Comparison of ENCODE assay signal across 22 cellular contexts in genomic region chr22:30751529-30751928, GRCh38. TPM values are rescaled to one million over a fixed set of nuclear protein-coding genes. Genes with fewer than 3 reads are reported as not detected.
DNase-seq lines count a peak whose midpoint lies in the region; ATAC-seq, FAIRE-seq and TF ChIP-seq lines count a peak whose summit lies in the region.
"Had no signal": no experiment of that assay in that cellular context is flagged by ENCODE, and none has a peak within 500 bp of the region (broad histone marks: within the 10 kb centered on the region; RNA-seq: fewer than 3 reads in every experiment).

No MANE protein-coding gene starts in this region.

- no peak for ATAC-seq in K562
- ATAC-seq in GM19397 (IDR thresholded peaks at IDR 0.05; ENCODE audit: unreplicated experiment) = no peak
- ATAC-seq: CD8-positive, alpha-beta T cell; GM23338 had no signal

- no peak overlapping the region for H3K27ac ChIP-seq in HEK293 (ENCODE audit: extremely low read depth, low read depth, low read length)
- no peak overlapping the region for H3K27ac ChIP-seq in K562 (ENCODE audit: extremely low read depth, low read depth, low read length)
- H3K27ac ChIP-seq: 22Rv1, BLaER1, C4-2B had no signal

- H3K79me2 ChIP-seq in K562 (ENCODE audit: control insufficient read depth, insufficient read depth, low read length) = no peaks in the 10 kb centered on the region

- intact Hi-C loops in K562 (cut with micrococcal nuclease) = loop anchor here (10.0 kb wide), 1 partner anchor 87 kb away; the partner anchor contains the start of gene DUSP18

- CTCF ChIA-PET in HEK293 (lab: Yijun Ruan, JAX) = interaction anchor here (0.6 kb wide), 1 partner anchor 464 kb away, joined by 3 read pairs; no protein-coding TSS in a partner anchor
- CTCF ChIA-PET in K562 (lab: Yijun Ruan, JAX; ENCODE audit: low intra/inter-chr PET ratio) = no interaction called here

- no peak overlapping the region for H3K9ac ChIP-seq in K562 (ENCODE audit: insufficient read depth in 1 of 2, low read depth in 2 of 2, low read length in 2 of 2)
- H3K9ac ChIP-seq: BLaER1 had no signal

- no peaks in the 10 kb centered on the region for H3K36me3 ChIP-seq in HEK293 (ENCODE audit: control insufficient read depth in 2 of 2, insufficient read depth in 1 of 2, low read length in 2 of 2)
- H3K36me3 ChIP-seq in K562 (ENCODE audit: control insufficient read depth, insufficient read depth, low read length) = no peaks in the 10 kb centered on the region
- H3K36me3 ChIP-seq: BLaER1 had no signal

- H3K9me1 ChIP-seq in K562 (ENCODE audit: control insufficient read depth, insufficient read depth, low read length) = no peaks in the 10 kb centered on the region

- H3K4me2 ChIP-seq in K562 (ENCODE audit: insufficient read depth, low read length) = no peak overlapping the region
- H3K4me2 ChIP-seq: BLaER1, GM23338 had no signal

- no peak for TF ChIP-seq POLR2A in K562 (conservative IDR thresholded peaks at IDR 0.05)

- H3K27me3 ChIP-seq in K562 (ENCODE audit: control insufficient read depth in 2 of 2, insufficient read depth in 2 of 2, low read length in 2 of 2) = no peaks in the 10 kb centered on the region
- H3K27me3 ChIP-seq: BLaER1 had no signal

- H3K9me3 ChIP-seq in HEK293 (ENCODE audit: control insufficient read depth, insufficient read depth, low read depth, low read length) (no peaks in the 10 kb centered on the region), K562 (replicated peaks; ENCODE audit: control insufficient read depth, insufficient read depth, low read depth, low read length) (no peaks in the 10 kb centered on the region)
- H3K9me3 ChIP-seq: BLaER1, Caco-2 had no signal

- TF ChIP-seq EP300 in K562 (IDR thresholded peaks at IDR 0.05; ENCODE audit: low read length) = no peak

- peak; percentile 27 for DNase-seq in NCI-H2171 treated with DMSO at 0.1 percent for 48 hours (lab: John Stamatoyannopoulos, UW)
- DNase-seq in NCI-H2171 (lab: John Stamatoyannopoulos, UW) = no peak
- no peak for DNase-seq in K562 (ENCODE audit: extremely low read depth in 1 of 4, low spot score in 3 of 4)
- DNase-seq in stimulated activated CD4-positive, alpha-beta T cell treated with anti-CD3 and anti-CD28 coated beads, Interleukin-4, amount 100 ng/mL, for 4 hours = no peak
- DNase-seq: Caco-2; CD4-positive, CD25-positive, alpha-beta regulatory T cell; CD8-positive, alpha-beta T cell; DMS153; DND-41; HCEC 1CT; HFFc6 had no signal

- TF ChIP-seq CTCF in HEK293 (tag by site-specific recombination; IDR thresholded peaks at IDR 0.05) (no peak), K562 (IDR thresholded peaks at IDR 0.05 in 2 of 3, conservative IDR thresholded peaks at IDR 0.05 in 1 of 3; ENCODE audit: insufficient read depth in 2 of 3, low read depth in 1 of 3, low read length in 3 of 3) (no peak)

- no peak overlapping the region for H2AFZ ChIP-seq in K562 (ENCODE audit: low read depth, low read length)
- H2AFZ ChIP-seq: GM23338 had no signal

- BruUV-seq in K562 (replicated peaks; lab: Mats Ljungman, UMichigan) = no TSS peak

- H3K4me3 ChIP-seq in HEK293 (ENCODE audit: low read depth, low read length) (no peak overlapping the region), K562 (no peak overlapping the region)
- H3K4me3 ChIP-seq: BLaER1, GM23338 had no signal

- POLR2A ChIA-PET in HEK293 (lab: Yijun Ruan, JAX) (no interaction called here), K562 (lab: Yijun Ruan, JAX) (no interaction called here)

- H3K4me1 ChIP-seq in HEK293 (ENCODE audit: control insufficient read depth, insufficient read depth, low read length) (no peaks in the 10 kb centered on the region), K562 (replicated peaks in 1 of 2; ENCODE audit: control insufficient read depth in 2 of 2, insufficient read depth in 2 of 2, low read length in 2 of 2) (peaks cover 0 to 8% of the 10 kb centered on the region in 2 experiments; a peak in 2 of 5 replicates)
- H3K4me1 ChIP-seq: BLaER1, Caco-2 had no signal

- in situ Hi-C loops in K562 (cut with MboI) = loop anchor here (10.0 kb wide), 1 partner anchor 357 kb away; the partner anchor contains the start of gene SEC14L2

- WGBS in K562 (ENCODE audit: insufficient coverage, low coverage, missing lambda C conversion rate) = 52% methylated on average over 5 of the region's 10 CpGs

- FAIRE-seq in K562 (lab: Jason Lieb, UNC) = no peak
- FAIRE-seq: A204.1, G401.6, GM12892, GM19239, H54 had no signal

- H4K20me1 ChIP-seq in K562 (replicated peaks; ENCODE audit: control insufficient read depth, insufficient read depth, low read length) = no peaks in the 10 kb centered on the region
- H4K20me1 ChIP-seq: BLaER1 had no signal

- TF ChIP-seq RAD21 in K562 (CRISPR knock-in tag; conservative IDR thresholded peaks at IDR 0.05 in 1 of 2, IDR thresholded peaks at IDR 0.05 in 1 of 2) = no peak

TF ChIP-seq in HEK293, 187 proteins besides CTCF, POLR2A, EP300 and RAD21:
- TF ChIP-seq ZNF335 (tag by site-specific recombination; conservative IDR thresholded peaks at IDR 0.05) (0 out of 2 replicates have a peak, but pooled peaks have one; percentile 30), ZNF433 (tag by site-specific recombination; IDR thresholded peaks at IDR 0.05; ENCODE audit: low read depth) (no peak)
- TF ChIP-seq, protein P1, sequence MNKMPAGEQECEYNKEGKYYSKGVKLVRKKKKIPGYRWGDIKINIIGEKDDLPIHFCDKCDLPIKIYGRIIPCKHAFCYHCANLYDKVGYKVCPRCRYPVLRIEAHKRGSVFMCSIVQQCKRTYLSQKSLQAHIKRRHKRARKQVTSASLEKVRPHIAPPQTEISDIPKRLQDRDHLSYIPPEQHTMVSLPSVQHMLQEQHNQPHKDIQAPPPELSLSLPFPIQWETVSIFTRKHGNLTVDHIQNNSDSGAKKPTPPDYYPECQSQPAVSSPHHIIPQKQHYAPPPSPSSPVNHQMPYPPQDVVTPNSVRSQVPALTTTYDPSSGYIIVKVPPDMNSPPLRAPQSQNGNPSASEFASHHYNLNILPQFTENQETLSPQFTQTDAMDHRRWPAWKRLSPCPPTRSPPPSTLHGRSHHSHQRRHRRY (tag by site-specific recombination; IDR thresholded peaks at IDR 0.05) = no peak
TF ChIP-seq in HEK293: peak in this region for 1.

TF ChIP-seq in K562, 482 proteins besides CTCF, POLR2A, EP300 and RAD21 (continues in another document):
- TF ChIP-seq EGR1 (conservative IDR thresholded peaks at IDR 0.05) (peak; percentile 55), E2F6 (IDR thresholded peaks at IDR 0.05; ENCODE audit: borderline replicate concordance in 1 of 2, extremely low read depth in 1 of 2, insufficient read depth in 1 of 2, insufficient read length in 1 of 2, low read depth in 1 of 2, low read length in 1 of 2, poor library complexity in 1 of 2, severe bottlenecking in 1 of 2) (no peak), PBX2 (CRISPR knock-in tag; IDR thresholded peaks at IDR 0.05; ENCODE audit: low read depth) (no peak), PBX2 (tag; conservative IDR thresholded peaks at IDR 0.05; ENCODE audit: low read depth) (peak; percentile 35; the same call in 1 of the 2 replicates), MEIS2 (IDR thresholded peaks at IDR 0.05; ENCODE audit: partially characterized antibody) (peak; percentile 59)

RNA-seq across cellular contexts. Expression of gene OSBP2, which starts 56.9 kb away (rescaled TPM):
- total RNA-seq in K562 (2011; cell fraction: chromatin; rRNA removed; ENCODE audit: low replicate concordance) = 38.2 and 49.5 TPM in 2 replicates
- 22.2 and 25.8 TPM in 2 replicates for total RNA-seq in K562 (2011; cell fraction: nucleolus; rRNA removed)
- total RNA-seq in K562 (2011; cell fraction: nucleoplasm; rRNA removed) = 24.9 and 29.2 TPM in 2 replicates
- total RNA-seq in K562 (2014; rRNA removed) (24.1 and 27.4 TPM in 2 replicates), K562 (2014; rRNA removed; fragmentation: Illumina TruSeq; extraction: Trizol) (9.8 and 11.4 TPM in 2 replicates), K562 (2015; rRNA removed; fragmentation: Illumina TruSeq; extraction: Trizol) (13.5 and 14.5 TPM in 2 replicates), K562 (2021) (28.8 and 31.3 TPM in 2 replicates)
- polyA plus RNA-seq in K562 (2011; rRNA removed) (18.5 and 29.5 TPM in 2 replicates), K562 (2014; fragmentation: Illumina TruSeq; extraction: Trizol) (23.3 and 26.0 TPM in 2 replicates), K562 (2014; fragmentation: Nextera tagmentation; extraction: Ambion mirVana) (under 1 TPM; 0.52 to 0.55 TPM), K562 (2014; rRNA removed) (21.6 and 23.4 TPM in 2 replicates)
- polyA plus RNA-seq in K562 (2011; cell fraction: cytosol; rRNA removed) = 15.5 and 43.5 TPM in 2 replicates
- 18.5 and 38.5 TPM in 2 replicates for polyA plus RNA-seq in K562 (2011; cell fraction: nucleus; rRNA removed)
- 11.3 and 15.6 TPM in 2 replicates for polyA plus RNA-seq in K562 (2012)
- polyA minus RNA-seq in K562 (2011; rRNA and poly(A)+ RNA removed) = 16.4 and 28.3 TPM in 2 replicates
- 9.6 and 23.8 TPM in 2 replicates for polyA minus RNA-seq in K562 (2011; cell fraction: cytosol; rRNA and poly(A)+ RNA removed)
- polyA minus RNA-seq in K562 (2011; cell fraction: nucleus; rRNA and poly(A)+ RNA removed) = 14.6 and 17.6 TPM in 2 replicates
